25 cellular contexts compared by ENCODE assay signal in genomic region chr11:64908766-64909165, GRCh38. TPM values are rescaled to one million over a fixed set of nuclear protein-coding genes. Genes with fewer than 3 reads are reported as not detected.
DNase-seq lines count a peak whose midpoint lies in the region; ATAC-seq and TF ChIP-seq lines count a peak whose summit lies in the region.
"Had no signal": no experiment of that assay in that cellular context is flagged by ENCODE, and none has a peak within 500 bp of the region (broad histone marks: within the 10 kb centered on the region; RNA-seq: fewer than 3 reads in every experiment).

No MANE protein-coding gene starts in this region.

- H3K79me2 ChIP-seq in GM23338 (replicated peaks; ENCODE audit: insufficient read depth) (no peaks in the 10 kb centered on the region), neural progenitor cell (ENCODE audit: low read depth) (no peaks in the 10 kb centered on the region)

- H3K4me3 ChIP-seq in GM23338 (no peak overlapping the region), neural progenitor cell (no peak overlapping the region)
- H3K4me3 ChIP-seq: A549; BLaER1 treated with 17β-estradiol and CSF1 and Interleukin-3, amounts not matched to agents 10 nM and 100 nM; GM12878; HAP-1 had no signal

- H3K27me3 ChIP-seq in GM23338 (ENCODE audit: insufficient read depth) (no peaks in the 10 kb centered on the region), neural progenitor cell (no peaks in the 10 kb centered on the region)
- H3K27me3 ChIP-seq: BE2C; BLaER1 treated with 17β-estradiol and CSF1 and Interleukin-3, amounts not matched to agents 10 nM and 100 nM had no signal

- no peaks in the 10 kb centered on the region for H3F3A ChIP-seq in GM23338 (replicated peaks; ENCODE audit: low read depth)
- H3F3A ChIP-seq in neural progenitor cell (ENCODE audit: low read depth): no peaks in the 10 kb centered on the region

- DNase-seq in GM23338 (ENCODE audit: low spot score) (no peak), RWPE1 (ENCODE audit: low spot score) (no peak), neural progenitor cell (ENCODE audit: low spot score) (no peak), pons (ENCODE audit: low spot score) (no peak), NCI-H69 (lab: John Stamatoyannopoulos, UW) (no peak)
- no peak for DNase-seq in central memory CD8-positive, alpha-beta T cell (ENCODE audit: low spot score in 2 of 2)
- DNase-seq: 8988T; ACHN; AML-193; BE2C; CD4-positive, alpha-beta T cell; CD8-positive, alpha-beta memory T cell; DMS 273 treated with DMSO at 0.1 percent for 48 hours; DMS79; EL; GDM1; GOT3; HFFc6 had no signal

- no peak overlapping the region for H3K9ac ChIP-seq in neural progenitor cell
- H3K9ac ChIP-seq: BLaER1 treated with 17β-estradiol and CSF1 and Interleukin-3, amounts not matched to agents 10 nM and 100 nM had no signal

- H3K4me2 ChIP-seq in GM23338: no peak overlapping the region
- no peak overlapping the region for H3K4me2 ChIP-seq in neural progenitor cell
- H3K4me2 ChIP-seq: A549; BLaER1 treated with 17β-estradiol and CSF1 and Interleukin-3, amounts not matched to agents 10 nM and 100 nM had no signal

- H3K9me3 Mint-ChIP-seq in GM23338 (no peaks in the 10 kb centered on the region; the same call in 2 of the 3 replicates), neural progenitor cell (no peaks in the 10 kb centered on the region)
- no peaks in the 10 kb centered on the region for H3K9me3 Mint-ChIP-seq in central memory CD8-positive, alpha-beta T cell
- H3K9me3 Mint-ChIP-seq: CD4-positive, alpha-beta T cell; CD8-positive, alpha-beta memory T cell; HFFc6 had no signal

- H3K36me3 Mint-ChIP-seq in GM23338 (ENCODE audit: low read depth) (peaks cover 10% of the 10 kb centered on the region), neural progenitor cell (peaks cover 8% of the 10 kb centered on the region)
- peaks cover 58% of the 10 kb centered on the region for H3K36me3 Mint-ChIP-seq in central memory CD8-positive, alpha-beta T cell (ENCODE audit: insufficient read depth)

- H2AFZ ChIP-seq in GM23338 (no peak overlapping the region), neural progenitor cell (replicated peaks) (no peak overlapping the region)

- no peaks in the 10 kb centered on the region for H3K4me1 Mint-ChIP-seq in GM23338
- peaks cover 5% of the 10 kb centered on the region for H3K4me1 Mint-ChIP-seq in central memory CD8-positive, alpha-beta T cell
- H3K4me1 Mint-ChIP-seq in neural progenitor cell: no peaks in the 10 kb centered on the region
- H3K4me1 Mint-ChIP-seq: CD14-positive monocyte; CD8-positive, alpha-beta memory T cell had no signal

- H3K4me1 ChIP-seq in GM23338 (ENCODE audit: insufficient read depth) (no peaks in the 10 kb centered on the region), neural progenitor cell (no peaks in the 10 kb centered on the region)
- H3K4me1 ChIP-seq: A549, BE2C, HAP-1 had no signal

- peaks cover 4% of the 10 kb centered on the region for H3K27me3 Mint-ChIP-seq in GM23338 (ENCODE audit: insufficient read depth, low read depth, poor library complexity)
- H3K27me3 Mint-ChIP-seq in central memory CD8-positive, alpha-beta T cell: no peaks in the 10 kb centered on the region
- H3K27me3 Mint-ChIP-seq in neural progenitor cell (ENCODE audit: insufficient read depth, low read depth): peaks cover 4% of the 10 kb centered on the region
- H3K27me3 Mint-ChIP-seq: CD4-positive, alpha-beta T cell; CD8-positive, alpha-beta memory T cell had no signal

- CTCF ChIA-PET in RWPE1 (lab: Yijun Ruan, JAX): interaction anchor here (0.7 kb wide), 1 partner anchor 1637 kb away, joined by 3 read pairs; the partner anchor contains the start of gene ZDHHC24

- POLR2A ChIA-PET in RWPE1 (lab: Yijun Ruan, JAX; ENCODE audit: low non-redundant PET): no interaction called here

- H4K20me1 ChIP-seq in GM23338 (replicated peaks; ENCODE audit: insufficient read depth): no peaks in the 10 kb centered on the region; the same call in none of the 2 replicates
- no peaks in the 10 kb centered on the region for H4K20me1 ChIP-seq in neural progenitor cell (ENCODE audit: low read depth)

- TF ChIP-seq CTCF in GM23338 (conservative IDR thresholded peaks at IDR 0.05; ENCODE audit: low read depth in 2 of 2) (no peak), RWPE1 (conservative IDR thresholded peaks at IDR 0.05; ENCODE audit: low read depth) (no peak), neural progenitor cell (IDR thresholded peaks at IDR 0.05) (no peak)

- H3K36me3 ChIP-seq in GM23338 (ENCODE audit: insufficient read depth) (no peaks in the 10 kb centered on the region), neural progenitor cell (no peaks in the 10 kb centered on the region)
- H3K36me3 ChIP-seq: BE2C had no signal

- no peak overlapping the region for H3K4me3 Mint-ChIP-seq in GM23338
- no peak overlapping the region for H3K4me3 Mint-ChIP-seq in central memory CD8-positive, alpha-beta T cell
- H3K4me3 Mint-ChIP-seq in neural progenitor cell: peak overlapping the region; percentile 13
- H3K4me3 Mint-ChIP-seq: CD14-positive monocyte; CD4-positive, alpha-beta T cell; CD8-positive, alpha-beta memory T cell; HFFc6 had no signal

- H3K9me2 ChIP-seq in GM23338 (ENCODE audit: insufficient read depth): no peaks in the 10 kb centered on the region

- H3K27ac ChIP-seq in GM23338 (ENCODE audit: low read depth) (no peak overlapping the region), RWPE1 (peak overlapping the region; percentile 6; the same call in 1 of the 2 replicates), neural progenitor cell (no peak overlapping the region)
- H3K27ac ChIP-seq: A549; BLaER1 treated with 17β-estradiol and CSF1 and Interleukin-3, amounts not matched to agents 10 nM and 100 nM had no signal

- H3K9me3 ChIP-seq in neural progenitor cell (ENCODE audit: low read depth): no peaks in the 10 kb centered on the region
- H3K9me3 ChIP-seq: A549; BE2C; BLaER1 treated with 17β-estradiol and CSF1 and Interleukin-3, amounts not matched to agents 10 nM and 100 nM; HAP-1 had no signal

- H3K27ac Mint-ChIP-seq in GM23338 (peak overlapping the region; percentile 51; the same call in 1 of the 2 replicates), neural progenitor cell (no peak overlapping the region)
- H3K27ac Mint-ChIP-seq in central memory CD8-positive, alpha-beta T cell (ENCODE audit: low read depth): peak overlapping the region; percentile 44
- H3K27ac Mint-ChIP-seq: CD14-positive monocyte; CD4-positive, alpha-beta T cell; HFFc6 had no signal

- no peak for ATAC-seq in GM23338
- no peak for ATAC-seq in central memory CD8-positive, alpha-beta T cell (replicated peaks; ENCODE audit: extremely low read depth, poor library complexity, severe bottlenecking)
- ATAC-seq in GM21825 (IDR thresholded peaks at IDR 0.05; ENCODE audit: unreplicated experiment): no peak
- ATAC-seq in HG02973 (IDR thresholded peaks at IDR 0.05; ENCODE audit: unreplicated experiment): no peak
- ATAC-seq: A549, GM12878 had no signal

TF ChIP-seq in GM23338, 12 proteins besides CTCF, POLR2A, EP300 and RAD21:
- TF ChIP-seq POLR2AphosphoS5 (IDR thresholded peaks at IDR 0.05; ENCODE audit: low read depth): no peak
- TF ChIP-seq REST (IDR thresholded peaks at IDR 0.05; ENCODE audit: unreplicated experiment): no peak
- TF ChIP-seq STAT1 (IDR thresholded peaks at IDR 0.05; ENCODE audit: unreplicated experiment): no peak
- TF ChIP-seq JUNB (IDR thresholded peaks at IDR 0.05; ENCODE audit: unreplicated experiment): no peak
- no peak for TF ChIP-seq ZNF114 (CRISPR knock-in tag; IDR thresholded peaks at IDR 0.05)

RNA-seq across cellular contexts. Expression of gene ATG2A, which starts 8.2 kb away (rescaled TPM):
- total RNA-seq in GM23338 (2014; rRNA removed; shearing (Covaris generic)): 26.2 and 31.7 TPM in 2 replicates
- 8.7 and 9.2 TPM in 2 replicates for polyA plus RNA-seq in GM23338 (2016; fragmentation: Nextera tagmentation; extraction: Ambion mirVana)
- 4.4 and 16.6 TPM in 2 replicates for total RNA-seq in neural progenitor cell (ENCODE audit: low replicate concordance)

RNA-seq across cellular contexts. Expression of gene PPP2R5B, which starts 15.7 kb away (rescaled TPM):
- total RNA-seq in GM23338 (2014; rRNA removed; shearing (Covaris generic)): 3.3 and 5.8 TPM in 2 replicates
- polyA plus RNA-seq in GM23338 (2016; fragmentation: Nextera tagmentation; extraction: Ambion mirVana): 2.6 and 2.8 TPM in 2 replicates
- 5.7 and 11.3 TPM in 2 replicates for total RNA-seq in neural progenitor cell (ENCODE audit: low replicate concordance)

RNA-seq across cellular contexts. Expression of gene GPHA2, which starts 26.9 kb away (rescaled TPM):
- 0.83 TPM in 1 of 2 replicates, not detected in the other for total RNA-seq in GM23338 (2014; rRNA removed; shearing (Covaris generic))
- polyA plus RNA-seq in GM23338 (2016; fragmentation: Nextera tagmentation; extraction: Ambion mirVana): 1.8 and 3.6 TPM in 2 replicates
- 1.5 TPM in 1 of 2 replicates, not detected in the other for total RNA-seq in neural progenitor cell (ENCODE audit: low replicate concordance)
- total RNA-seq: CD8-positive, alpha-beta memory T cell; GM12878; HFFc6 had no signal
- polyA plus RNA-seq: A549; CD14-positive monocyte; CD8-positive, alpha-beta memory T cell; GM12878 had no signal

RNA-seq across cellular contexts. Expression of gene EHD1, which starts 30.3 kb away (rescaled TPM):
- 43.8 and 69.7 TPM in 2 replicates for total RNA-seq in GM23338 (2014; rRNA removed; shearing (Covaris generic))
- polyA plus RNA-seq in GM23338 (2016; fragmentation: Nextera tagmentation; extraction: Ambion mirVana): 16.7 and 16.9 TPM in 2 replicates
- total RNA-seq in neural progenitor cell (ENCODE audit: low replicate concordance): 19.8 and 39.7 TPM in 2 replicates
